ENCODE assay signal across 1 cellular context in the genomic region with DNA sequence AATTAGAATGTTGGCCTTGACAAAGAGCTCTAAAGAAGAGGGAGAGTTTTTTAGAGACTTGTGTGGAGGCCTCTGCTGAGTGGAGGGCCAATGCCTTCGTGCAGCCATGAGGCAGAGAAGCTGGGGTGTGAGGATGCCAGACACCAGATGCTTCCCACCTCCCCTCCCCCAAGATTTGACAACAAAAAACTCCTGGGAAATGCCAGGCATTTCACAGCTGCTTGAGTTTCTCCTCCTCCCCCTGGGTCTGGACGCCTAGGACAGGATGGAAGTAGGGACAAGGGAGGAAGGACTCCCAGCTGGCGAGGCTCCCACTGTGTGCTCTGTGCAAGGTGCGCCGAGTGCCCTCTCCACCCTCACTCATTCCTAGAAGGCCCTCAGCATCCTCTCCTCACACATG.
TF ChIP-seq lines count a peak whose summit lies in the region.

No MANE protein-coding gene starts in this region.

TF ChIP-seq in HepG2, 621 proteins besides CTCF, POLR2A, EP300 and RAD21:
- TF ChIP-seq SNAPC2 (CRISPR knock-in tag; IDR thresholded peaks at IDR 0.05) (no peak), SIX4 (CRISPR knock-in tag; IDR thresholded peaks at IDR 0.05) (no peak), KAT8 (CRISPR knock-in tag; IDR thresholded peaks at IDR 0.05) (no peak), GATA4 (IDR thresholded peaks at IDR 0.05; ENCODE audit: borderline replicate concordance, low read depth) (no peak), ARNT2 (CRISPR knock-in tag; IDR thresholded peaks at IDR 0.05; ENCODE audit: low read depth) (no peak), ZNF766 (CRISPR knock-in tag; IDR thresholded peaks at IDR 0.05; ENCODE audit: borderline replicate concordance) (no peak), MED13 (CRISPR knock-in tag; IDR thresholded peaks at IDR 0.05) (no peak)
- TF ChIP-seq, protein P1, sequence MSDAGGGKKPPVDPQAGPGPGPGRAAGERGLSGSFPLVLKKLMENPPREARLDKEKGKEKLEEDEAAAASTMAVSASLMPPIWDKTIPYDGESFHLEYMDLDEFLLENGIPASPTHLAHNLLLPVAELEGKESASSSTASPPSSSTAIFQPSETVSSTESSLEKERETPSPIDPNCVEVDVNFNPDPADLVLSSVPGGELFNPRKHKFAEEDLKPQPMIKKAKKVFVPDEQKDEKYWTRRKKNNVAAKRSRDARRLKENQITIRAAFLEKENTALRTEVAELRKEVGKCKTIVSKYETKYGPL (CRISPR knock-in tag; IDR thresholded peaks at IDR 0.05), result no peak
